Comparison of ENCODE assay signal across 26 cellular contexts in the genomic region with DNA sequence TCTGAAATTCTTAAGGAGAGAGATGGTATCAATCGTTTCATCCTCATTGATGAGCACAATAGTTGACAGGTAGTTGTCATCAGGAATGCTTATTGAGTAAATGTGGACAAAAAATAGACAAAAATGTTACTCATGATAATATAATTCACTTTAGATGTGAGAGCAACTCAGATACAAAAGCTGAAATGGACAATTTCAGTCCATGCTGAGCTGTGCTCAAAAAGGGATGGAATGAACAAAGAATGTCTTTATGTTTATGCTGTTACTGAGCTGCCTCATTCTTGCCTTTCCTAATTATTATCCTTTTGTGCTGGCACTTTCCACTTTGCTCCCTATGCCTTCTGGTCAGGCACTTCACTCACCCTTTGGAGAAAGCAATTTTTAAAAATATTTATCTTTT. TPM values are rescaled to one million over a fixed set of nuclear protein-coding genes. Genes with fewer than 3 reads are reported as not detected.
"Had no signal": no experiment of that assay in that cellular context is flagged by ENCODE, and none has a peak within 500 bp of the region (broad histone marks: within the 10 kb centered on the region; RNA-seq: fewer than 3 reads in every experiment).

No MANE protein-coding gene starts in this region.

- H3K27ac ChIP-seq: breast epithelium, VCaP had no signal

- H3K27me3 Mint-ChIP-seq: activated CD4-positive, alpha-beta memory T cell treated with anti-CD3 and anti-CD28 coated beads for 36 hours; activated CD4-positive, alpha-beta T cell treated with anti-CD3 and anti-CD28 coated beads, Interleukin-2, amount 10 ng/mL, durations not matched to agents 7 days and 5 days; activated naive CD8-positive, alpha-beta T cell treated with anti-CD3 and anti-CD28 coated beads, Interleukin-2, amount 50 U/mL, for 24 hours had no signal

- H3K27me3 ChIP-seq: breast epithelium had no signal

- DNase-seq: activated CD4-positive, alpha-beta memory T cell treated with anti-CD3 and anti-CD28 coated beads for 36 hours; activated CD4-positive, alpha-beta T cell treated with anti-CD3 and anti-CD28 coated beads, Interleukin-2, amount 10 ng/mL, durations not matched to agents 7 days and 5 days; activated CD4-positive, CD25-positive, alpha-beta regulatory T cell; activated CD8-positive, alpha-beta memory T cell treated with anti-CD3 and anti-CD28 coated beads for 24 hours; activated effector memory CD4-positive, alpha-beta T cell treated with anti-CD3 and anti-CD28 coated beads, Interleukin-2, amount 50 U/mL, for 16 hours; activated naive CD4-positive, alpha-beta T cell treated with Interleukin-2 at 50 U/mL for 16 hours; activated naive CD8-positive, alpha-beta T cell treated with anti-CD3 and anti-CD28 coated beads, Interleukin-2, amount 50 U/mL, for 24 hours; activated T-cell treated with anti-CD3 and anti-CD28 coated beads, Interleukin-2, amount 50 U/mL, for 4 hours; Karpas-422; MM.1S; NCI-H1105 treated with DMSO at 0.1 percent for 48 hours; NCI-H1436 treated with DMSO at 0.1 percent for 48 hours; NCI-H187; NCI-H2081; NCI-H510A treated with DMSO at 0.1 percent for 48 hours; NCI-H69; NK-92 treated with Interleukin-12 subunit alpha and Interleukin-12 subunit beta, amount 100 ng/mL, for 24 hours; PC-3; SHP77 treated with DMSO at 0.1 percent for 48 hours; T-cell; T-helper 2 cell; T1000 had no signal

- H3K36me3 Mint-ChIP-seq: activated CD4-positive, alpha-beta memory T cell treated with anti-CD3 and anti-CD28 coated beads for 36 hours had no signal

- H3K4me1 Mint-ChIP-seq: activated naive CD8-positive, alpha-beta T cell treated with anti-CD3 and anti-CD28 coated beads, Interleukin-2, amount 50 U/mL, for 24 hours had no signal

- H3K9me3 ChIP-seq: breast epithelium had no signal

- H3K36me3 ChIP-seq: breast epithelium had no signal

- H3K27ac Mint-ChIP-seq: activated CD4-positive, alpha-beta memory T cell treated with anti-CD3 and anti-CD28 coated beads for 36 hours; activated CD4-positive, alpha-beta T cell treated with anti-CD3 and anti-CD28 coated beads, Interleukin-2, amount 10 ng/mL, durations not matched to agents 7 days and 5 days; activated naive CD4-positive, alpha-beta T cell treated with anti-CD3 and anti-CD28 coated beads, Interleukin-2, amount 50 U/mL, for 72 hours; activated naive CD8-positive, alpha-beta T cell treated with anti-CD3 and anti-CD28 coated beads, Interleukin-2, amount 50 U/mL, for 24 hours; T-cell had no signal

- H3K4me3 ChIP-seq: breast epithelium, K562 had no signal

- H3K4me3 Mint-ChIP-seq: activated CD4-positive, alpha-beta memory T cell treated with anti-CD3 and anti-CD28 coated beads for 36 hours; activated CD4-positive, alpha-beta T cell treated with anti-CD3 and anti-CD28 coated beads, Interleukin-2, amount 10 ng/mL, durations not matched to agents 7 days and 5 days; activated naive CD8-positive, alpha-beta T cell treated with anti-CD3 and anti-CD28 coated beads, Interleukin-2, amount 50 U/mL, for 24 hours; activated T-cell treated with anti-CD3 and anti-CD28 coated beads, Interleukin-2, amount 50 U/mL, for 4 hours; T-cell had no signal

RNA-seq across cellular contexts. Expression of a gene that starts 49.5 kb away (rescaled TPM):
- total RNA-seq: K562 had no signal
